Comparison of ENCODE assay signal across 9 cellular contexts in genomic region chr19:13018037-13018914, GRCh38. TPM values are rescaled to one million over a fixed set of nuclear protein-coding genes. Genes with fewer than 3 reads are reported as not detected.
DNase-seq lines count a peak whose midpoint lies in the region; ATAC-seq and TF ChIP-seq lines count a peak whose summit lies in the region.
"Had no signal": no experiment of that assay in that cellular context is flagged by ENCODE, and none has a peak within 500 bp of the region (broad histone marks: within the 10 kb centered on the region; RNA-seq: fewer than 3 reads in every experiment).

No MANE protein-coding gene starts in this region.

- H3K9me3 ChIP-seq in lower lobe of right lung, result no peaks in the 10 kb centered on the region
- H3K9me3 ChIP-seq in tibial artery, result no peaks in the 10 kb centered on the region

- peak; percentile 73 for DNase-seq in NCI-H1092 treated with DMSO at 0.1 percent for 48 hours (lab: John Stamatoyannopoulos, UW)
- DNase-seq in coronary artery (ENCODE audit: low spot score), result no peak
- DNase-seq in lower lobe of right lung, result no peak
- no peak for DNase-seq in tibial artery
- DNase-seq in midbrain (lab: John Stamatoyannopoulos, UW), result no peak
- DNase-seq in activated CD4-positive, alpha-beta T cell treated with anti-CD3 and anti-CD28 coated beads for 4 hours, result no peak
- no peak for DNase-seq in Kasumi-1 (lab: John Stamatoyannopoulos, UW)
- no peak for DNase-seq in NCI-H2171 treated with DMSO at 0.1 percent for 48 hours (lab: John Stamatoyannopoulos, UW)
- DNase-seq: activated B cell treated with CpG ODN at 0.5 μM for 24 hours had no signal

- no peaks in the 10 kb centered on the region for H3K36me3 ChIP-seq in lower lobe of right lung
- H3K36me3 ChIP-seq in tibial artery, result no peaks in the 10 kb centered on the region

- peak in 1 of 2 donors; percentile 11 for ATAC-seq in lower lobe of right lung

- peaks cover 96% of the 10 kb centered on the region for H3K4me1 ChIP-seq in lower lobe of right lung
- H3K4me1 ChIP-seq in tibial artery, result peaks cover 7 to 96% (median 82%) of the 10 kb centered on the region in 4 donors

- peak overlapping the region; percentile 64 for H3K4me3 ChIP-seq in coronary artery
- H3K4me3 ChIP-seq in lower lobe of right lung, result peak overlapping the region; percentile 33
- H3K4me3 ChIP-seq in tibial artery, result peak overlapping the region; percentile 36 to 40

- intact Hi-C loops in lower lobe of right lung (cut with DNase I) (no loop called here), tibial artery (cut with DNase I; ENCODE audit: low total_unique reads) (no loop called here)

- H3K27me3 ChIP-seq in lower lobe of right lung (ENCODE audit: low read depth) (peaks cover 14% of the 10 kb centered on the region), tibial artery (no peaks in the 10 kb centered on the region)

- H3K27ac ChIP-seq in coronary artery (peak overlapping the region; percentile 86 to 95), lower lobe of right lung (peak overlapping the region; percentile 87), tibial artery (peak overlapping the region; percentile 88 to 99)

- TF ChIP-seq CTCF in coronary artery (IDR thresholded peaks at IDR 0.05) (no peak), lower lobe of right lung (IDR thresholded peaks at IDR 0.05) (no peak), tibial artery (IDR thresholded peaks at IDR 0.05) (no peak)

RNA-seq across cellular contexts. Expression of gene NFIX, which starts 23.0 kb away (rescaled TPM):
- 146 TPM for total RNA-seq in lower lobe of right lung

RNA-seq across cellular contexts. Expression of gene DAND5, which starts 48.9 kb away (rescaled TPM):
- 0.32 TPM for total RNA-seq in lower lobe of right lung
- total RNA-seq: activated B cell treated with CpG ODN at 0.5 μM for 24 hours had no signal
